Comparison of ENCODE assay signal across 34 cellular contexts in the genomic region with DNA sequence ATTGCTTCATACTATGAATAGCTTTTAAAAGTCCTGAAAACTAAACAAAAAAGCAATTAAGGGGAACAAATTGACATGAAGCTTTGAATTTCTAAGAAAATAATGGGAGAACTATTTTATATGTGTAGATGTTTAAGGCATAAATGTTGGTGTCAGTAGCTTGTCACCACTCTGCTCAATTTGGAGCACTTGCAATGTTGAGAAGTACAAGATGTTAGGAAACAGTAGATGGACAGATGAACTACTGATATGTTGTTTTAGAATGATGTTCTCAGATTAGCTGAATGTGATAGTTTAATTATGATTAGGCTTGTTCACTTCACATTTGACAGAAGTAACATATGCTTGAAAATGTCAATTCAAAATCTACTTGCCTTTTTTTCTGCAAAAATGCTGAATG.
"Had no signal": no experiment of that assay in that cellular context is flagged by ENCODE, and none has a peak within 500 bp of the region (broad histone marks: within the 10 kb centered on the region; RNA-seq: fewer than 3 reads in every experiment).

No MANE protein-coding gene starts in this region.

- H3K9ac ChIP-seq: KMS-11 had no signal

- H3K27me3 ChIP-seq: MG63 had no signal

- DNase-seq: Karpas-422, Kasumi-1, MG63, MM.1S, MV-4-11, NCI-H1048, NCI-H1092, NCI-H1092 treated with DMSO at 0.1 percent for 48 hours, NCI-H1105, NCI-H1105 treated with DMSO at 0.1 percent for 48 hours, NCI-H1417, NCI-H1417 treated with DMSO at 0.1 percent for 48 hours, NCI-H1436, NCI-H1436 treated with DMSO at 0.1 percent for 48 hours, NCI-H146, NCI-H1694, NCI-H1694 treated with DMSO at 0.1 percent for 48 hours, NCI-H187, NCI-H187 treated with DMSO at 0.1 percent for 48 hours, NCI-H1930, NCI-H2029, NCI-H2029 treated with DMSO at 0.1 percent for 48 hours, NCI-H2081, NCI-H2081 treated with DMSO at 0.1 percent for 48 hours, NCI-H2107, NCI-H2171, NCI-H2171 treated with DMSO at 0.1 percent for 48 hours, NCI-H2227 treated with DMSO at 0.1 percent for 48 hours, NCI-H226, NCI-H345, NCI-H446, NCI-H446 treated with DMSO at 0.1 percent for 48 hours, NCI-H510A had no signal

- H3K27ac ChIP-seq: KMS-11 had no signal

- H3K4me3 ChIP-seq: MG63 had no signal

- H3K4me2 ChIP-seq: KMS-11 had no signal

- H3K9me3 ChIP-seq: MG63 had no signal

- H3K36me3 ChIP-seq: MG63 had no signal
